ENCODE assay signal across 2 cellular contexts in genomic region chr16:13956635-13957196, GRCh38.
TF ChIP-seq lines count a peak whose summit lies in the region.

No MANE protein-coding gene starts in this region.

TF ChIP-seq in SK-N-SH, 30 proteins besides CTCF, POLR2A, EP300 and RAD21 (continued from another document):
- TF ChIP-seq MEF2A (IDR thresholded peaks at IDR 0.05; ENCODE audit: borderline replicate concordance, low read depth) (no peak), IRF3 (IDR thresholded peaks at IDR 0.05; ENCODE audit: low read depth, low read length) (no peak), PBX3 (IDR thresholded peaks at IDR 0.05) (no peak), RCOR1 (IDR thresholded peaks at IDR 0.05; ENCODE audit: low read length) (no peak), SMC3 (IDR thresholded peaks at IDR 0.05; ENCODE audit: low read depth, low read length) (no peak), REST (IDR thresholded peaks at IDR 0.05; ENCODE audit: low read depth, low read length) (no peak), ELF1 (IDR thresholded peaks at IDR 0.05) (no peak), JUND (IDR thresholded peaks at IDR 0.05) (no peak), TAF1 (IDR thresholded peaks at IDR 0.05; ENCODE audit: borderline replicate concordance, low read depth, low read length) (no peak), FOXJ3 (CRISPR knock-in tag; IDR thresholded peaks at IDR 0.05) (no peak), TCF12 (IDR thresholded peaks at IDR 0.05) (no peak), YY1 (IDR thresholded peaks at IDR 0.05; ENCODE audit: low read depth) (no peak; the same call in 1 of the 2 replicates), POLR2AphosphoS5 (IDR thresholded peaks at IDR 0.05; ENCODE audit: low read depth, low read length) (no peak), TEAD4 (IDR thresholded peaks at IDR 0.05; ENCODE audit: borderline replicate concordance, insufficient read depth) (no peak)

TF ChIP-seq in SK-N-SH treated with all-trans-retinoic acid at 6 μM for 48 hours, 23 proteins besides CTCF, POLR2A, EP300 and RAD21 (continued from another document):
- no peak for TF ChIP-seq CREB5 (CRISPR knock-in tag; IDR thresholded peaks at IDR 0.05; ENCODE audit: low read depth)
- TF ChIP-seq TCF4 (CRISPR knock-in tag; IDR thresholded peaks at IDR 0.05; ENCODE audit: borderline replicate concordance): no peak
- no peak for TF ChIP-seq ZC3H10 (CRISPR knock-in tag; IDR thresholded peaks at IDR 0.05)
- TF ChIP-seq PPARA (CRISPR knock-in tag; IDR thresholded peaks at IDR 0.05; ENCODE audit: borderline replicate concordance): no peak
- no peak for TF ChIP-seq ARNTL (CRISPR knock-in tag; IDR thresholded peaks at IDR 0.05; ENCODE audit: borderline replicate concordance, low read depth)
- no peak for TF ChIP-seq ZFP30 (CRISPR knock-in tag; IDR thresholded peaks at IDR 0.05)
- TF ChIP-seq OSR1 (CRISPR knock-in tag; IDR thresholded peaks at IDR 0.05): no peak
- TF ChIP-seq TOX (CRISPR knock-in tag; IDR thresholded peaks at IDR 0.05; ENCODE audit: borderline replicate concordance): no peak
- TF ChIP-seq RARB (CRISPR knock-in tag; IDR thresholded peaks at IDR 0.05): no peak
